15 cellular contexts compared by ENCODE assay signal in genomic region chr12:113684053-113684907, GRCh38.
A peak's percentile ranks its signal among the peaks of the same experiment; 100 is the strongest.
DNase-seq lines count a peak whose midpoint lies in the region; ATAC-seq and TF ChIP-seq lines count a peak whose summit lies in the region.
"Had no signal": no experiment of that assay in that cellular context is flagged by ENCODE, and none has a peak within 500 bp of the region (broad histone marks: within the 10 kb centered on the region; RNA-seq: fewer than 3 reads in every experiment).

No MANE protein-coding gene starts in this region.

- 28% methylated on average over 4 of the region's 13 CpGs; no CpG with 5 or more reads in 1 of the 2 experiments for WGBS in IMR-90 (ENCODE audit: extremely low coverage in 2 of 2, insufficient read length in 1 of 2), 2 experiments

- H3K4me1 ChIP-seq in IMR-90 (ENCODE audit: control insufficient read depth, insufficient read depth, low read length): no peaks in the 10 kb centered on the region
- H3K4me1 ChIP-seq in left ventricle myocardium inferior: no peaks in the 10 kb centered on the region
- H3K4me1 ChIP-seq: transverse colon had no signal

- H3K4me3 ChIP-seq in IMR-90 (ENCODE audit: insufficient read depth, low read depth, low read length) (no peak overlapping the region), foreskin fibroblast (ENCODE audit: low read depth in 1 of 2, low read length in 2 of 2) (no peak overlapping the region), left ventricle myocardium inferior (no peak overlapping the region)
- H3K4me3 ChIP-seq: transverse colon had no signal

- H4K8ac ChIP-seq in IMR-90 (ENCODE audit: low read depth in 2 of 2, low read length in 2 of 2): no peak overlapping the region

- no peak overlapping the region for H3K56ac ChIP-seq in IMR-90 (ENCODE audit: extremely low read depth, insufficient read depth, low read length)

- no peak for TF ChIP-seq RAD21 in IMR-90 (IDR thresholded peaks at IDR 0.05; ENCODE audit: low read length)

- no peak overlapping the region for H2AK5ac ChIP-seq in IMR-90 (ENCODE audit: low read depth, low read length)

- no TSS peak for BruUV-seq in IMR-90 (replicated peaks; lab: Mats Ljungman, UMichigan)

- dilution Hi-C loops in IMR-90 (cut with HindIII; ENCODE audit: low sequenced_read_pairs, unreplicated experiment): no loop called here

- H3K27me3 ChIP-seq in IMR-90 (ENCODE audit: control insufficient read depth, insufficient read depth, low read length) (peaks cover 2% of the 10 kb centered on the region), left ventricle myocardium inferior (ENCODE audit: low read depth) (peaks cover 86% of the 10 kb centered on the region)
- H3K27me3 ChIP-seq: transverse colon had no signal

- no peak overlapping the region for H4K91ac ChIP-seq in IMR-90 (ENCODE audit: insufficient read depth, low read depth, low read length)

- POLR2A ChIA-PET in IMR-90 (lab: Charles Lee; ENCODE audit: unreplicated experiment): interaction anchor here (0.5 kb wide), 1 partner anchor 88 kb away, joined by 4 read pairs; no protein-coding TSS in a partner anchor

- H3K9ac ChIP-seq in IMR-90 (ENCODE audit: low read depth, low read length): no peak overlapping the region

- H3K27ac ChIP-seq in IMR-90 (ENCODE audit: insufficient read depth, low read length): no peak overlapping the region
- no peak overlapping the region for H3K27ac ChIP-seq in left ventricle myocardium inferior (replicated peaks)
- H3K27ac ChIP-seq: transverse colon had no signal

- no peak overlapping the region for H3K14ac ChIP-seq in IMR-90 (replicated peaks; ENCODE audit: low read depth, low read length)

- no peak overlapping the region for H2BK20ac ChIP-seq in IMR-90 (ENCODE audit: low read depth, low read length)

- no peak overlapping the region for H2BK120ac ChIP-seq in IMR-90 (ENCODE audit: low read depth, low read length)

- H3K36me3 ChIP-seq in IMR-90 (ENCODE audit: control insufficient read depth, insufficient read depth, low read length): no peaks in the 10 kb centered on the region
- H3K36me3 ChIP-seq in left ventricle myocardium inferior: no peaks in the 10 kb centered on the region
- H3K36me3 ChIP-seq: transverse colon had no signal

- intact Hi-C loops in IMR-90 (cut with micrococcal nuclease) (no loop called here), left ventricle myocardium inferior (cut with micrococcal nuclease) (no loop called here)

- DNase-seq in COLO668 (lab: John Stamatoyannopoulos, UW; ENCODE audit: unreplicated experiment) (peak; percentile 11), IMR-90 (peak; percentile 33), NCI-H774 (lab: John Stamatoyannopoulos, UW) (peak; percentile 66), foreskin fibroblast (peak; percentile 16 to 22), left ventricle myocardium inferior (no peak), midbrain (lab: John Stamatoyannopoulos, UW) (no peak)
- DNase-seq: activated CD4-positive, alpha-beta T cell treated with anti-CD3 and anti-CD28 coated beads for 36 hours; activated naive CD8-positive, alpha-beta T cell treated with anti-CD3 and anti-CD28 coated beads, Interleukin-2, amount 50 U/mL, for 24 hours; kidney glomerular epithelial cell; NCI-H1930; stimulated activated CD4-positive, alpha-beta T cell treated with anti-CD3 and anti-CD28 coated beads, Interleukin-2, amount 100 ng/mL, for 24 hours; stimulated activated CD8-positive, alpha-beta memory T cell treated with anti-CD3 and anti-CD28 coated beads, Interleukin-4, amount 100 ng/mL, for 48 hours; transverse colon had no signal

- CTCF ChIA-PET in IMR-90 (lab: Yijun Ruan, JAX): no interaction called here

- ATAC-seq in IMR-90 (ENCODE audit: low read depth) (no peak), GM18867 (IDR thresholded peaks at IDR 0.05; ENCODE audit: unreplicated experiment) (no peak), GM21576 (IDR thresholded peaks at IDR 0.05; ENCODE audit: unreplicated experiment) (no peak)
- ATAC-seq: activated CD4-positive, alpha-beta T cell treated with anti-CD3 and anti-CD28 coated beads for 36 hours; activated naive CD8-positive, alpha-beta T cell treated with anti-CD3 and anti-CD28 coated beads, Interleukin-2, amount 50 U/mL, for 24 hours had no signal

- no peak overlapping the region for H2BK15ac ChIP-seq in IMR-90 (ENCODE audit: low read depth, low read length)

- H4K5ac ChIP-seq in IMR-90 (ENCODE audit: low read depth, low read length): no peak overlapping the region

- no peak overlapping the region for H3K23ac ChIP-seq in IMR-90 (ENCODE audit: low read depth, low read length)

- in situ Hi-C loops in IMR-90 (cut with MboI; ENCODE audit: low sequenced_read_pairs): no loop called here

- H3K79me1 ChIP-seq in IMR-90 (ENCODE audit: low read depth in 1 of 2, low read length in 2 of 2): no peaks in the 10 kb centered on the region

- no peaks in the 10 kb centered on the region for H3K9me3 ChIP-seq in IMR-90 (ENCODE audit: control insufficient read depth, insufficient read depth, low read length)
- no peaks in the 10 kb centered on the region for H3K9me3 ChIP-seq in left ventricle myocardium inferior (replicated peaks)
- H3K9me3 ChIP-seq: transverse colon had no signal

- H2BK5ac ChIP-seq in IMR-90 (ENCODE audit: low read depth, low read length, poor library complexity, severe bottlenecking): no peak overlapping the region

- no peak overlapping the region for H3K4ac ChIP-seq in IMR-90 (ENCODE audit: low read depth, low read length)

- peak overlapping the region; percentile 23 for H2AFZ ChIP-seq in IMR-90 (replicated peaks; ENCODE audit: low read length, poor library complexity)

- H3K9me1 ChIP-seq in IMR-90 (ENCODE audit: insufficient read depth, low read length): no peaks in the 10 kb centered on the region

- no peak overlapping the region for H3K18ac ChIP-seq in IMR-90 (ENCODE audit: low read depth, low read length)

- TF ChIP-seq CTCF in IMR-90 (conservative IDR thresholded peaks at IDR 0.05; ENCODE audit: low read depth, low read length): no peak
- no peak for TF ChIP-seq CTCF in foreskin fibroblast (IDR thresholded peaks at IDR 0.05; ENCODE audit: low read depth, low read length)
- no peak for TF ChIP-seq CTCF in left ventricle myocardium inferior (IDR thresholded peaks at IDR 0.05; ENCODE audit: borderline replicate concordance)

- H4K20me1 ChIP-seq in IMR-90 (ENCODE audit: insufficient read depth, low read length): no peaks in the 10 kb centered on the region

- TF ChIP-seq POLR2A in IMR-90 (IDR thresholded peaks at IDR 0.05; ENCODE audit: low read depth, low read length): no peak

- peak overlapping the region; percentile 76 for H2AK9ac ChIP-seq in IMR-90 (replicated peaks; ENCODE audit: low read depth, low read length, poor library complexity)

- H3K4me2 ChIP-seq in IMR-90 (ENCODE audit: low read depth, low read length): no peak overlapping the region

TF ChIP-seq in IMR-90, 13 proteins besides CTCF, POLR2A, EP300 and RAD21:
- TF ChIP-seq BHLHE40 (IDR thresholded peaks at IDR 0.05; ENCODE audit: low read depth, low read length) (no peak), SMC3 (IDR thresholded peaks at IDR 0.05; ENCODE audit: low read depth, low read length) (no peak), MAFK (IDR thresholded peaks at IDR 0.05; ENCODE audit: low read depth, low read length) (no peak), RFX5 (IDR thresholded peaks at IDR 0.05; ENCODE audit: low read depth, low read length) (no peak), FOS (IDR thresholded peaks at IDR 0.05; ENCODE audit: low read depth, low read length) (no peak), MXI1 (IDR thresholded peaks at IDR 0.05; ENCODE audit: borderline replicate concordance, low read depth, low read length) (no peak), MAZ (IDR thresholded peaks at IDR 0.05; ENCODE audit: borderline replicate concordance, low read depth, low read length) (no peak), CEBPB (IDR thresholded peaks at IDR 0.05; ENCODE audit: low read depth, low read length) (no peak), CHD1 (IDR thresholded peaks at IDR 0.05; ENCODE audit: low read depth, low read length) (no peak), NFE2L2 (IDR thresholded peaks at IDR 0.05; ENCODE audit: low read depth, low read length) (no peak), USF2 (IDR thresholded peaks at IDR 0.05; ENCODE audit: low read depth, low read length) (no peak), ELK1 (IDR thresholded peaks at IDR 0.05; ENCODE audit: borderline replicate concordance, low read depth, low read length) (no peak)

Comparison
In these comparisons a context has a peak if more than half of its experiments do, and no peak if none do; other contexts are left out.
1. DNase-seq: peak in COLO668 (single experiment), IMR-90 (single experiment), NCI-H774 (single experiment) and foreskin fibroblast (2 of 2); none in left ventricle myocardium inferior (single experiment) and midbrain (single experiment).